Comparison of ENCODE assay signal across 21 cellular contexts in the genomic region with DNA sequence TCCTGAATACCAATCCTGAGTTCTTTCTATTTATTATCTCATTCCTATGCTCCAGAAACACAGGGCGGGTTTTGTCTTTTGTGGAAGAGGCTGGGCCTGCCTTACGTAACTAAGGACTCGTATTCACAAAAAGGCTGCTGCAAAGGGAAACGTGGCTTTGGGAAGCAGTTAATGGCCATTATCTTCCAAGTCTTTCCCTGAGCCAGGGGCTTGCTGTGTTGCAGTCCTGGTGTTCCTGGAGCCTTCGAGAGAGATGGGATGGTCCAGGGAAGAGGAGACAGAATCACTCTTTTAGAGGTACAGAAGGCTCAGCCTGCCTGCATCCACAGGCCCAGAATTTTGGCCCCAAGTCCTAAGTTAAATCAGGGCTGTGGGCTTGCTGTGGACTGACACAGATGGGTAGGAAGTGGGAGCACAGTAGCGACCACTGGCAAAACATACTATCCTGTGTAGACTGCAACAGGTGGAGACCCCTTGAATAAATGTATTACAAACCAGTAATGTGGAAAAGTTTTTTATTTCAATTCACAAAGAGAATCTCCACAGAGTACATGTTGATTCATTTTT.
DNase-seq lines count a peak whose midpoint lies in the region; ATAC-seq, FAIRE-seq and TF ChIP-seq lines count a peak whose summit lies in the region.
"Had no signal": no experiment of that assay in that cellular context is flagged by ENCODE, and none has a peak within 500 bp of the region (broad histone marks: within the 10 kb centered on the region; RNA-seq: fewer than 3 reads in every experiment).

No MANE protein-coding gene starts in this region.

- DNase-seq in A549 (ENCODE audit: low read depth in 1 of 2, low spot score in 1 of 2) = peak in 1 of 2 experiments; percentile 74
- DNase-seq in NT2/D1 (ENCODE audit: low read depth, low spot score) = peak; percentile 27
- no peak for DNase-seq in SJSA1 (ENCODE audit: low read depth in 1 of 2, low spot score in 2 of 2)
- DNase-seq in transverse colon = no peak
- no peak for DNase-seq in mucosa of gallbladder (ENCODE audit: low spot score)
- DNase-seq in cerebellar nuclear complex (lab: John Stamatoyannopoulos, UW) = no peak
- DNase-seq: ACHN; AML-193; BE2C; Caco-2; CD4-positive, alpha-beta memory T cell; DMS153; DND-41; GOT3 had no signal

- TF ChIP-seq POLR2A in A549 (IDR thresholded peaks at IDR 0.05; ENCODE audit: low read length) (no peak), transverse colon (IDR thresholded peaks at IDR 0.05) (no peak)

- H3K36me3 ChIP-seq in NT2/D1 (ENCODE audit: insufficient read depth, insufficient read length, low read length) (no peaks in the 10 kb centered on the region), SJSA1 (no peaks in the 10 kb centered on the region), transverse colon (no peaks in the 10 kb centered on the region)
- H3K36me3 ChIP-seq: BE2C; BLaER1 treated with 17β-estradiol and CSF1 and Interleukin-3, amounts not matched to agents 10 nM and 100 nM; HAP-1 had no signal

- H3K4me3 ChIP-seq in A549 (no peak overlapping the region), NT2/D1 (ENCODE audit: insufficient read length, low read depth) (no peak overlapping the region), SJSA1 (no peak overlapping the region), transverse colon (no peak overlapping the region)
- H3K4me3 ChIP-seq: BLaER1 treated with 17β-estradiol and CSF1 and Interleukin-3, amounts not matched to agents 10 nM and 100 nM; HAP-1 had no signal

- no peaks in the 10 kb centered on the region for H3K27me3 ChIP-seq in NT2/D1 (ENCODE audit: insufficient read depth, insufficient read length)
- no peaks in the 10 kb centered on the region for H3K27me3 ChIP-seq in SJSA1 (replicated peaks)
- no peaks in the 10 kb centered on the region for H3K27me3 ChIP-seq in transverse colon
- H3K27me3 ChIP-seq: BE2C; BLaER1 treated with 17β-estradiol and CSF1 and Interleukin-3, amounts not matched to agents 10 nM and 100 nM had no signal

- TF ChIP-seq CTCF in A549 (IDR thresholded peaks at IDR 0.05) (no peak), transverse colon (IDR thresholded peaks at IDR 0.05) (no peak)

- peak; percentile 45 to 62 for ATAC-seq in A549

- TF ChIP-seq EP300 in A549 (IDR thresholded peaks at IDR 0.05) = no peak
- TF ChIP-seq EP300 in transverse colon (IDR thresholded peaks at IDR 0.05; ENCODE audit: low read depth) = no peak

- intact Hi-C loops in transverse colon (cut with DNase I; ENCODE audit: low total_unique reads) = no loop called here

- FAIRE-seq in A549 (lab: Jason Lieb, UNC) = no peak
- FAIRE-seq: A204.1, G401.6, GM12892, H54 had no signal

- peak overlapping the region; percentile 70 for H3K4me2 ChIP-seq in A549
- H3K4me2 ChIP-seq: BLaER1 treated with 17β-estradiol and CSF1 and Interleukin-3, amounts not matched to agents 10 nM and 100 nM had no signal

- H3K9me3 ChIP-seq in A549 (0 out of 3 replicates have a peak, but pooled peaks cover 5% of the 10 kb centered on the region), NT2/D1 (ENCODE audit: insufficient read depth, low read length) (0 out of 2 replicates have a peak, but pooled peaks cover 6% of the 10 kb centered on the region), SJSA1 (replicated peaks) (no peaks in the 10 kb centered on the region), transverse colon (no peaks in the 10 kb centered on the region)
- H3K9me3 ChIP-seq: BE2C, Caco-2 had no signal

- TF ChIP-seq RAD21 in A549 (conservative IDR thresholded peaks at IDR 0.05 in 1 of 2, IDR thresholded peaks at IDR 0.05 in 1 of 2) = peak in 1 of 2 experiments; percentile 20; a peak in 1 of 5 replicates

- POLR2A ChIA-PET in A549 (lab: Yijun Ruan, JAX) = interaction anchor here (1.1 to 2.6 kb wide), 3 partner anchors 18 to 138 kb away, joined by 3 to 17 read pairs (median 8); a partner anchor contains a TSS

- CTCF ChIA-PET in A549 (lab: Yijun Ruan, JAX) = interaction anchor here (1.2 to 1.6 kb wide), 2 partner anchors 53 to 154 kb away, joined by 3 to 4 read pairs; no protein-coding TSS in a partner anchor

- no peak overlapping the region for H3K9ac ChIP-seq in NT2/D1 (ENCODE audit: insufficient read length, low read depth)
- H3K9ac ChIP-seq: BLaER1 treated with 17β-estradiol and CSF1 and Interleukin-3, amounts not matched to agents 10 nM and 100 nM had no signal

- H3K4me1 ChIP-seq in A549 (peaks cover 45% of the 10 kb centered on the region), NT2/D1 (ENCODE audit: insufficient read depth, insufficient read length) (no peaks in the 10 kb centered on the region), SJSA1 (replicated peaks) (peaks cover 26% of the 10 kb centered on the region), transverse colon (peaks cover 0 to 12% (median 2%) of the 10 kb centered on the region in 4 donors)
- H3K4me1 ChIP-seq: BE2C; BLaER1 treated with 17β-estradiol and CSF1 and Interleukin-3, amounts not matched to agents 10 nM and 100 nM; Caco-2; HAP-1 had no signal

- in situ Hi-C loops in transverse colon (cut with MboI; ENCODE audit: low pct_ligation_motif_present in 1 of 4, low pct_unique_long_range_greater_than_20kb in 1 of 4, low sequenced_read_pairs in 3 of 4) = no loop called here

- H3K27ac ChIP-seq in A549 (peak overlapping the region; percentile 95 to 96), SJSA1 (peak overlapping the region; percentile 31; the same call in 1 of the 2 replicates), transverse colon (no peak overlapping the region)
- H3K27ac ChIP-seq: 22Rv1; BLaER1 treated with 17β-estradiol and CSF1 and Interleukin-3, amounts not matched to agents 10 nM and 100 nM had no signal

- 25% methylated on average over 6 of the region's 6 CpGs for WGBS in A549 (ENCODE audit: missing lambda C conversion rate)
- WGBS in transverse colon (ENCODE audit: low coverage in 1 of 2), 2 donors = 73% methylated on average over 2 to 6 of the region's 6 CpGs

TF ChIP-seq in A549, 52 proteins besides CTCF, POLR2A, EP300 and RAD21:
- TF ChIP-seq RARB (CRISPR knock-in tag; IDR thresholded peaks at IDR 0.05) (peak; percentile 80; the same call in 1 of the 2 replicates), HOXB5 (CRISPR knock-in tag; IDR thresholded peaks at IDR 0.05) (peak; percentile 57; the same call in 1 of the 2 replicates), CEBPB (IDR thresholded peaks at IDR 0.05) (0 out of 4 replicates have a peak, but pooled peaks of 1 of the 2 experiments have one; percentile 14), HOXB13 (CRISPR knock-in tag; IDR thresholded peaks at IDR 0.05; ENCODE audit: low read depth) (peak; percentile 40; the same call in 1 of the 2 replicates), CHD4 (IDR thresholded peaks at IDR 0.05; ENCODE audit: borderline replicate concordance) (no peak)
- TF ChIP-seq, protein P1, sequence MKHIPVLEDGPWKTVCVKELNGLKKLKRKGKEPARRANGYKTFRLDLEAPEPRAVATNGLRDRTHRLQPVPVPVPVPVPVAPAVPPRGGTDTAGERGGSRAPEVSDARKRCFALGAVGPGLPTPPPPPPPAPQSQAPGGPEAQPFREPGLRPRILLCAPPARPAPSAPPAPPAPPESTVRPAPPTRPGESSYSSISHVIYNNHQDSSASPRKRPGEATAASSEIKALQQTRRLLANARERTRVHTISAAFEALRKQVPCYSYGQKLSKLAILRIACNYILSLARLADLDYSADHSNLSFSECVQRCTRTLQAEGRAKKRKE (CRISPR knock-in tag; IDR thresholded peaks at IDR 0.05; ENCODE audit: low read depth) = 0 out of 2 replicates have a peak, but pooled peaks have one; percentile 11

Comparison
In these comparisons a context has a peak if more than half of its experiments do, and no peak if none do; other contexts are left out.
1. H3K27ac ChIP-seq: peak in A549 (2 of 2) and SJSA1 (single experiment); none in transverse colon (0 of 4).